In the genomic region with DNA sequence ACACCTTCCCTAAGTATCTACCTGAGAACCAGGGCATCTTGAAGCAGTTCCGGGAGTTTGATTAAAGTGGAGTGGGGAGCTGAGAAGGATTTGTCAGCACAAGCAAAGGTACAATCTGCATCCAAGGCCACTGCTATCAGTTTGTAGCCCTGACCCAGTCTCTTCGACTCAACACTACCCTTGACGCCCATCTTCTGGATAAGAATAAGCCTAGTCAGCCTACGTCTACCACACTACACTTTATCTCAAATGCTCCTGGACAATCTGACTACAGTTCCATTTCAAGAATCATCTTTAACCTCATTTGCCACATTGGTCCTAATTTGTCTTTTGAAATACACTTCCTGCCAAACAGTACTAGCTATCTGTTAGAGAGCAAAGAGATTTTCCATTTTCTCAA, we compare ENCODE assay signal across 33 cellular contexts.
"Had no signal": no experiment of that assay in that cellular context is flagged by ENCODE, and none has a peak within 500 bp of the region (broad histone marks: within the 10 kb centered on the region; RNA-seq: fewer than 3 reads in every experiment).

No MANE protein-coding gene starts in this region.

- H3K9me3 Mint-ChIP-seq: activated CD4-positive, alpha-beta T cell treated with anti-CD3 and anti-CD28 coated beads, Interleukin-2, amount 10 ng/mL, durations not matched to agents 24 days and 14 days; activated naive CD4-positive, alpha-beta T cell treated with anti-CD3 and anti-CD28 coated beads, Interleukin-2, amount 50 U/mL, for 72 hours; activated T-helper 1 cell treated with anti-CD3 and anti-CD28 coated beads, Interleukin-12 subunit alpha, Interleukin-12 subunit beta, Interleukin-2, Interleukin-4 antibody, amounts not matched to agents 30 ng/mL and 10 ng/mL and 1 ng/mL, durations not matched to agents 14 hours and 24 hours and 36 hours; T-helper 2 cell treated with Interferon-gamma antibody and Interleukin-4, amounts not matched to agents 5 μg/mL and 100 μg/mL, for 36 hours had no signal

- H3K4me3 ChIP-seq: adrenal gland, body of pancreas, breast epithelium had no signal

- H3K27ac ChIP-seq: adrenal gland, body of pancreas, brain microvascular endothelial cell, breast epithelium, VCaP had no signal

- H3K36me3 Mint-ChIP-seq: activated naive CD4-positive, alpha-beta T cell treated with anti-CD3 and anti-CD28 coated beads, Interleukin-2, amount 50 U/mL, for 72 hours had no signal

- ATAC-seq: activated CD8-positive, alpha-beta T cell treated with anti-CD3 and anti-CD28 coated beads for 36 hours; activated naive CD4-positive, alpha-beta T cell treated with anti-CD3 and anti-CD28 coated beads, Interleukin-2, amount 50 U/mL, for 72 hours; activated T-cell treated with anti-CD3 and anti-CD28 coated beads, Interleukin-2, amount 50 U/mL, for 72 hours; activated T-helper 17 cell treated with anti-CD3 and anti-CD28 coated beads, Interleukin-2, amount 50 U/mL, for 72 hours; body of pancreas had no signal

- H3K4me1 Mint-ChIP-seq: activated CD4-positive, alpha-beta T cell treated with anti-CD3 and anti-CD28 coated beads, Interleukin-2, amount 10 ng/mL, durations not matched to agents 24 days and 14 days; activated naive CD8-positive, alpha-beta T cell treated with anti-CD3 and anti-CD28 coated beads for 36 hours had no signal

- H3K4me1 ChIP-seq: body of pancreas, breast epithelium had no signal

- H3K9me3 ChIP-seq: adrenal gland, body of pancreas, breast epithelium had no signal

- DNase-seq: activated B cell treated with CpG ODN at 0.5 μM for 24 hours; activated CD4-positive, alpha-beta memory T cell treated with anti-CD3 and anti-CD28 coated beads for 36 hours; activated CD4-positive, alpha-beta T cell treated with anti-CD3 and anti-CD28 coated beads for 4 hours; activated CD4-positive, alpha-beta T cell treated with anti-CD3 and anti-CD28 coated beads, Interleukin-2, amount 10 ng/mL, durations not matched to agents 24 days and 14 days; activated CD4-positive, alpha-beta T cell treated with anti-CD3 and anti-CD28 coated beads, Interleukin-2, amount 50 U/mL, for 1 hour; activated CD4-positive, alpha-beta T cell treated with anti-CD3 and anti-CD28 coated beads, Interleukin-2, amount 50 U/mL, for 4 hours; activated CD4-positive, CD25-positive, alpha-beta regulatory T cell treated with anti-CD3 and anti-CD28 coated beads, Interleukin-2, amount 50 U/mL, for 72 hours; activated CD8-positive, alpha-beta memory T cell treated with anti-CD3 and anti-CD28 coated beads, Interleukin-2, amount 50 U/mL, for 4 hours; activated CD8-positive, alpha-beta T cell treated with anti-CD3 and anti-CD28 coated beads for 36 hours; activated effector memory CD4-positive, alpha-beta T cell treated with anti-CD3 and anti-CD28 coated beads, Interleukin-2, amount 50 U/mL, for 16 hours; activated gamma-delta T cell treated with Interleukin-2 at 50 U/mL for 16 hours; activated naive CD4-positive, alpha-beta T cell; activated naive CD4-positive, alpha-beta T cell treated with anti-CD3 and anti-CD28 coated beads for 36 hours; activated naive CD4-positive, alpha-beta T cell treated with anti-CD3 and anti-CD28 coated beads, Interleukin-2, amount 50 U/mL, for 16 hours; activated naive CD8-positive, alpha-beta T cell treated with anti-CD3 and anti-CD28 coated beads for 36 hours; activated T-cell treated with anti-CD3 and anti-CD28 coated beads, Interleukin-2, amount 50 U/mL, for 24 hours; activated T-cell treated with anti-CD3 and anti-CD28 coated beads, Interleukin-2, amount 50 U/mL, for 72 hours; adrenal gland; amniotic stem cell; aorta; body of pancreas; brain microvascular endothelial cell; central memory CD4-positive, alpha-beta T cell; T-helper 1 cell; T-helper 2 cell; T-helper 9 cell had no signal

- H3K36me3 ChIP-seq: adrenal gland, brain microvascular endothelial cell, breast epithelium had no signal

- H3K4me3 Mint-ChIP-seq: activated B cell treated with CpG ODN at 0.5 μM for 24 hours; activated CD4-positive, alpha-beta memory T cell treated with anti-CD3 and anti-CD28 coated beads for 36 hours; activated CD4-positive, alpha-beta T cell treated with anti-CD3 and anti-CD28 coated beads, Interleukin-2, amount 10 ng/mL, durations not matched to agents 24 days and 14 days; activated CD8-positive, alpha-beta T cell treated with anti-CD3 and anti-CD28 coated beads for 36 hours; activated naive CD4-positive, alpha-beta T cell treated with anti-CD3 and anti-CD28 coated beads for 36 hours; activated naive CD8-positive, alpha-beta T cell treated with anti-CD3 and anti-CD28 coated beads for 36 hours; activated T-cell treated with anti-CD3 and anti-CD28 coated beads, Interleukin-2, amount 50 U/mL, for 24 hours; activated T-cell treated with anti-CD3 and anti-CD28 coated beads, Interleukin-2, amount 50 U/mL, for 72 hours; activated T-helper 1 cell treated with anti-CD3 and anti-CD28 coated beads, Interleukin-12 subunit alpha, Interleukin-12 subunit beta, Interleukin-2, Interleukin-4 antibody, amounts not matched to agents 30 ng/mL and 10 ng/mL and 1 ng/mL, durations not matched to agents 14 hours and 24 hours and 36 hours; activated T-helper 17 cell treated with anti-CD3 and anti-CD28 coated beads, Interleukin-2, amount 50 U/mL, for 72 hours; T-helper 1 cell treated with Interleukin-12 subunit alpha and Interleukin-12 subunit beta and Interleukin-4 antibody, amounts not matched to agents 30 μg/mL and 1 μg/mL, for 36 hours; T-helper 2 cell treated with Interferon-gamma antibody and Interleukin-4, amounts not matched to agents 5 μg/mL and 100 μg/mL, for 36 hours had no signal

- H3K27me3 ChIP-seq: adrenal gland, body of pancreas, brain microvascular endothelial cell, breast epithelium had no signal

- H3K27me3 Mint-ChIP-seq: activated CD4-positive, alpha-beta memory T cell treated with anti-CD3 and anti-CD28 coated beads for 36 hours; activated CD4-positive, alpha-beta T cell treated with anti-CD3 and anti-CD28 coated beads, Interleukin-2, amount 10 ng/mL, durations not matched to agents 24 days and 14 days; activated CD8-positive, alpha-beta T cell treated with anti-CD3 and anti-CD28 coated beads for 36 hours; activated naive CD8-positive, alpha-beta T cell treated with anti-CD3 and anti-CD28 coated beads for 36 hours; activated T-cell treated with anti-CD3 and anti-CD28 coated beads, Interleukin-2, amount 50 U/mL, for 24 hours had no signal
